In the genomic region with DNA sequence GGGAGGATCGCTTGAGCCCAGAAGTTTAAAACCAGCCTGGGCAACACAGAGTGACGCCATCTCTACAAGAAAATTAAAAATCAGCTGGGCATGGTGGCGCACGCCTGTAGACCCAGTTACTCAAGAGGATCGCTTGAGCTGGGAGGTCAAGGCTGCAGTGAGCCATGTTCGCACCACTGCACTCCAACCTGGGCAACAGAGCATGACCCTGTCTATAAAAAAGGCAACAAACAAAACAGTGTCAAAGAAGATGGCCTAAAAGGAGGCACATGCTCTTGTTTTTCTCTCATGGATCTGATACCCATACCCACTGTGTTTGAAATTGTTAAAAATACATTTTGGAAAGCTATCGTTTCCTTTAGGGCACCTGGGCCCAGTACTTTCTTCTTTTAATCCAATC, we compare ENCODE assay signal across 10 cellular contexts.
A peak's percentile ranks its signal among the peaks of the same experiment; 100 is the strongest.
DNase-seq lines count a peak whose midpoint lies in the region; ATAC-seq and TF ChIP-seq lines count a peak whose summit lies in the region.
"Had no signal": no experiment of that assay in that cellular context is flagged by ENCODE, and none has a peak within 500 bp of the region (broad histone marks: within the 10 kb centered on the region; RNA-seq: fewer than 3 reads in every experiment).

No MANE protein-coding gene starts in this region.

- 92 to 95% methylated on average over 7 of the region's 7 CpGs for WGBS in esophagus, 2 donors

- BruUV-seq in OCI-LY7 (replicated peaks; lab: Mats Ljungman, UMichigan) = no TSS peak
- BruUV-seq in A673 (replicated peaks; lab: Mats Ljungman, UMichigan) = no TSS peak

- peaks cover 84% of the 10 kb centered on the region for H3K79me2 ChIP-seq in OCI-LY7 (ENCODE audit: insufficient read depth, low read depth, low read length)

- H3K27me3 ChIP-seq in BLaER1 treated with 17β-estradiol and CSF1 and Interleukin-3, amounts not matched to agents 10 nM and 100 nM = no peaks in the 10 kb centered on the region
- H3K27me3 ChIP-seq in esophagus (ENCODE audit: control insufficient read depth in 1 of 2, insufficient read depth in 2 of 2, low read length in 2 of 2) (no peaks in the 10 kb centered on the region), skeletal muscle satellite cell (ENCODE audit: control insufficient read depth, insufficient read depth, low read length) (no peaks in the 10 kb centered on the region), A673 (replicated peaks; ENCODE audit: insufficient read depth, low read depth, low read length, poor library complexity) (no peaks in the 10 kb centered on the region)

- peak overlapping the region; percentile 42 to 81 (median 72) for H3K4me2 ChIP-seq in BLaER1 treated with 17β-estradiol and CSF1 and Interleukin-3, amounts not matched to agents 10 nM and 100 nM
- H3K4me2 ChIP-seq in OCI-LY7 (ENCODE audit: low read length) (peak overlapping the region; percentile 94), skeletal muscle satellite cell (ENCODE audit: low read length) (peak overlapping the region; percentile 77)

- TF ChIP-seq CTCF in OCI-LY7 (conservative IDR thresholded peaks at IDR 0.05; ENCODE audit: low read length) = no peak
- TF ChIP-seq CTCF in A673 (conservative IDR thresholded peaks at IDR 0.05; ENCODE audit: low read depth, low read length) = no peak

- H2AFZ ChIP-seq in OCI-LY7 (ENCODE audit: low read length) = no peak overlapping the region

- CTCF ChIA-PET in OCI-LY7 (lab: Charles Lee; ENCODE audit: unreplicated experiment) (no interaction called here), A673 (lab: Charles Lee) (no interaction called here)

- peaks cover 36 to 80% (median 74%) of the 10 kb centered on the region in 11 experiments for H3K36me3 ChIP-seq in BLaER1 treated with 17β-estradiol and CSF1 and Interleukin-3, amounts not matched to agents 10 nM and 100 nM
- H3K36me3 ChIP-seq in OCI-LY7 (ENCODE audit: insufficient read depth, low read length) = peaks cover 53% of the 10 kb centered on the region
- H3K36me3 ChIP-seq in esophagus (ENCODE audit: control insufficient read depth in 2 of 2, insufficient read depth in 2 of 2, low read length in 1 of 2) = no peaks in the 10 kb centered on the region
- H3K36me3 ChIP-seq in skeletal muscle satellite cell (ENCODE audit: insufficient read depth, low read length) = peaks cover 7% of the 10 kb centered on the region
- H3K36me3 ChIP-seq in A673 (ENCODE audit: insufficient read depth, low read length, poor library complexity, severe bottlenecking) = peaks cover 13% of the 10 kb centered on the region

- peaks cover 0 to 45% (median 16%) of the 10 kb centered on the region in 11 experiments; a peak in 13 of 22 replicates for H4K20me1 ChIP-seq in BLaER1 treated with 17β-estradiol and CSF1 and Interleukin-3, amounts not matched to agents 10 nM and 100 nM
- H4K20me1 ChIP-seq in OCI-LY7 (ENCODE audit: insufficient read depth, low read length) = no peaks in the 10 kb centered on the region

- peak overlapping the region in 2 of 11 experiments; percentile 40 to 43; a peak in 1 of 22 replicates for H3K9ac ChIP-seq in BLaER1 treated with 17β-estradiol and CSF1 and Interleukin-3, amounts not matched to agents 10 nM and 100 nM
- peak overlapping the region; percentile 38 for H3K9ac ChIP-seq in skeletal muscle satellite cell (ENCODE audit: low read depth, low read length)

- H3K4me1 ChIP-seq in BLaER1 treated with 17β-estradiol and CSF1 and Interleukin-3, amounts not matched to agents 10 nM and 100 nM = peaks cover 36 to 72% (median 59%) of the 10 kb centered on the region in 10 experiments
- H3K4me1 ChIP-seq in OCI-LY7 (ENCODE audit: insufficient read depth, low read length, poor library complexity, severe bottlenecking) = peaks cover 78% of the 10 kb centered on the region
- no peaks in the 10 kb centered on the region for H3K4me1 ChIP-seq in esophagus (ENCODE audit: control insufficient read depth in 2 of 2, insufficient read depth in 2 of 2, low read length in 1 of 2)
- H3K4me1 ChIP-seq in skeletal muscle satellite cell (ENCODE audit: control insufficient read depth, insufficient read depth, low read length) = peaks cover 17% of the 10 kb centered on the region
- H3K4me1 ChIP-seq in A673 (ENCODE audit: insufficient read depth, low read length, poor library complexity, severe bottlenecking) = peaks cover 6% of the 10 kb centered on the region

- DNase-seq in OCI-LY7 (ENCODE audit: low spot score) (no peak), A673 (ENCODE audit: low spot score) (no peak)
- DNase-seq in activated CD8-positive, alpha-beta memory T cell treated with anti-CD3 and anti-CD28 coated beads for 24 hours = no peak
- DNase-seq: islet precursor cell, SIG-M5 had no signal

- intact Hi-C loops in OCI-LY7 (cut with micrococcal nuclease; ENCODE audit: unreplicated experiment) = no loop called here
- intact Hi-C loops in A673 (cut with micrococcal nuclease; ENCODE audit: unreplicated experiment) = no loop called here

- peaks cover 0 to 8% (median 0%) of the 10 kb centered on the region in 11 experiments; a peak in 2 of 22 replicates for H3K9me3 ChIP-seq in BLaER1 treated with 17β-estradiol and CSF1 and Interleukin-3, amounts not matched to agents 10 nM and 100 nM (replicated peaks in 1 of 11)
- H3K9me3 ChIP-seq in OCI-LY7 (ENCODE audit: low read length) (no peaks in the 10 kb centered on the region), esophagus (ENCODE audit: control insufficient read depth in 2 of 2, insufficient read depth in 1 of 2, low read depth in 1 of 2, low read length in 1 of 2) (no peaks in the 10 kb centered on the region), skeletal muscle satellite cell (replicated peaks; ENCODE audit: low read length) (no peaks in the 10 kb centered on the region), A673 (ENCODE audit: low read depth, low read length, poor library complexity, severe bottlenecking) (no peaks in the 10 kb centered on the region)

- H3K9me2 ChIP-seq in OCI-LY7 (ENCODE audit: insufficient read depth, low read length) = no peaks in the 10 kb centered on the region

- no peak for ATAC-seq in GM18861 (IDR thresholded peaks at IDR 0.05; ENCODE audit: unreplicated experiment)
- no peak for ATAC-seq in HG02678 (IDR thresholded peaks at IDR 0.05; ENCODE audit: unreplicated experiment)

- POLR2A ChIA-PET in OCI-LY7 (lab: Charles Lee) (interaction anchor here (0.6 to 3.1 kb wide), 10 partner anchors 10 to 317 kb away, joined by 3 to 40 read pairs (median 5); no protein-coding TSS in a partner anchor), A673 (lab: Charles Lee; ENCODE audit: low non-redundant PET) (no interaction called here)

- peak overlapping the region in 9 of 11 experiments; percentile 0 to 57 (median 31); a peak in 16 of 22 replicates for H3K27ac ChIP-seq in BLaER1 treated with 17β-estradiol and CSF1 and Interleukin-3, amounts not matched to agents 10 nM and 100 nM
- H3K27ac ChIP-seq in OCI-LY7 (ENCODE audit: low read depth, low read length, poor library complexity, severe bottlenecking) = peak overlapping the region; percentile 88
- peak overlapping the region; percentile 17 for H3K27ac ChIP-seq in esophagus (ENCODE audit: low read depth in 2 of 2, low read length in 1 of 2)
- H3K27ac ChIP-seq in A673 (ENCODE audit: low read depth, low read length, poor library complexity, severe bottlenecking) = no peak overlapping the region

- peak overlapping the region in 1 of 10 experiments; percentile 14; a peak in 1 of 20 replicates for H3K4me3 ChIP-seq in BLaER1 treated with 17β-estradiol and CSF1 and Interleukin-3, amounts not matched to agents 10 nM and 100 nM
- peak overlapping the region; percentile 53 for H3K4me3 ChIP-seq in OCI-LY7 (ENCODE audit: low read depth, low read length, poor library complexity, severe bottlenecking)
- H3K4me3 ChIP-seq in esophagus (ENCODE audit: low read depth in 1 of 2, low read length in 2 of 2) = no peak overlapping the region
- peak overlapping the region; percentile 49 for H3K4me3 ChIP-seq in skeletal muscle satellite cell (ENCODE audit: low read length)
- no peak overlapping the region for H3K4me3 ChIP-seq in A673 (ENCODE audit: low read depth, low read length, poor library complexity, severe bottlenecking)

Comparison
In these comparisons a context has a peak if more than half of its experiments do, and no peak if none do; other contexts are left out.
1. H3K4me3 ChIP-seq: peak in OCI-LY7 (single experiment) and skeletal muscle satellite cell (single experiment); none in esophagus (0 of 2) and A673 (single experiment).
2. Peak in every context shown above with its lines, with median percentiles within 50 percentile points of each other: H3K4me2 ChIP-seq.